Comparison of ENCODE assay signal across 3 cellular contexts in genomic region chr3:165729756-165730155, GRCh38.
TF ChIP-seq lines count a peak whose summit lies in the region.

No MANE protein-coding gene starts in this region.

TF ChIP-seq in liver, 16 proteins besides CTCF, POLR2A, EP300 and RAD21 (continued from another document):
- TF ChIP-seq, protein P1, sequence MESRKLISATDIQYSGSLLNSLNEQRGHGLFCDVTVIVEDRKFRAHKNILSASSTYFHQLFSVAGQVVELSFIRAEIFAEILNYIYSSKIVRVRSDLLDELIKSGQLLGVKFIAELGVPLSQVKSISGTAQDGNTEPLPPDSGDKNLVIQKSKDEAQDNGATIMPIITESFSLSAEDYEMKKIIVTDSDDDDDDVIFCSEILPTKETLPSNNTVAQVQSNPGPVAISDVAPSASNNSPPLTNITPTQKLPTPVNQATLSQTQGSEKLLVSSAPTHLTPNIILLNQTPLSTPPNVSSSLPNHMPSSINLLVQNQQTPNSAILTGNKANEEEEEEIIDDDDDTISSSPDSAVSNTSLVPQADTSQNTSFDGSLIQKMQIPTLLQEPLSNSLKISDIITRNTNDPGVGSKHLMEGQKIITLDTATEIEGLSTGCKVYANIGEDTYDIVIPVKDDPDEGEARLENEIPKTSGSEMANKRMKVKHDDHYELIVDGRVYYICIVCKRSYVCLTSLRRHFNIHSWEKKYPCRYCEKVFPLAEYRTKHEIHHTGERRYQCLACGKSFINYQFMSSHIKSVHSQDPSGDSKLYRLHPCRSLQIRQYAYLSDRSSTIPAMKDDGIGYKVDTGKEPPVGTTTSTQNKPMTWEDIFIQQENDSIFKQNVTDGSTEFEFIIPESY (IDR thresholded peaks at IDR 0.05) = no peak
- TF ChIP-seq YY1 (IDR thresholded peaks at IDR 0.05) = no peak

TF ChIP-seq in HepG2, 621 proteins besides CTCF, POLR2A, EP300 and RAD21 (continued from another document):
- TF ChIP-seq, protein P2, sequence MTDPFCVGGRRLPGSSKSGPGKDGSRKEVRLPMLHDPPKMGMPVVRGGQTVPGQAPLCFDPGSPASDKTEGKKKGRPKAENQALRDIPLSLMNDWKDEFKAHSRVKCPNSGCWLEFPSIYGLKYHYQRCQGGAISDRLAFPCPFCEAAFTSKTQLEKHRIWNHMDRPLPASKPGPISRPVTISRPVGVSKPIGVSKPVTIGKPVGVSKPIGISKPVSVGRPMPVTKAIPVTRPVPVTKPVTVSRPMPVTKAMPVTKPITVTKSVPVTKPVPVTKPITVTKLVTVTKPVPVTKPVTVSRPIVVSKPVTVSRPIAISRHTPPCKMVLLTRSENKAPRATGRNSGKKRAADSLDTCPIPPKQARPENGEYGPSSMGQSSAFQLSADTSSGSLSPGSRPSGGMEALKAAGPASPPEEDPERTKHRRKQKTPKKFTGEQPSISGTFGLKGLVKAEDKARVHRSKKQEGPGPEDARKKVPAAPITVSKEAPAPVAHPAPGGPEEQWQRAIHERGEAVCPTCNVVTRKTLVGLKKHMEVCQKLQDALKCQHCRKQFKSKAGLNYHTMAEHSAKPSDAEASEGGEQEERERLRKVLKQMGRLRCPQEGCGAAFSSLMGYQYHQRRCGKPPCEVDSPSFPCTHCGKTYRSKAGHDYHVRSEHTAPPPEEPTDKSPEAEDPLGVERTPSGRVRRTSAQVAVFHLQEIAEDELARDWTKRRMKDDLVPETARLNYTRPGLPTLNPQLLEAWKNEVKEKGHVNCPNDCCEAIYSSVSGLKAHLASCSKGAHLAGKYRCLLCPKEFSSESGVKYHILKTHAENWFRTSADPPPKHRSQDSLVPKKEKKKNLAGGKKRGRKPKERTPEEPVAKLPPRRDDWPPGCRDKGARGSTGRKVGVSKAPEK (CRISPR knock-in tag; IDR thresholded peaks at IDR 0.05; ENCODE audit: borderline replicate concordance) = no peak
- TF ChIP-seq ZNF674 (CRISPR knock-in tag; IDR thresholded peaks at IDR 0.05; ENCODE audit: low read depth) (no peak), SIX1 (CRISPR knock-in tag; IDR thresholded peaks at IDR 0.05; ENCODE audit: borderline replicate concordance) (no peak), RELA (CRISPR knock-in tag; IDR thresholded peaks at IDR 0.05) (no peak)

TF ChIP-seq in WTC11, 78 proteins besides CTCF, POLR2A, EP300 and RAD21 (continued from another document):
- TF ChIP-seq AR (CRISPR knock-in tag; IDR thresholded peaks at IDR 0.05) (no peak), TEAD4 (CRISPR knock-in tag; IDR thresholded peaks at IDR 0.05) (no peak), ELF4 (CRISPR knock-in tag; IDR thresholded peaks at IDR 0.05; ENCODE audit: low read depth) (no peak), ATF2 (CRISPR knock-in tag; IDR thresholded peaks at IDR 0.05; ENCODE audit: borderline replicate concordance, low read depth) (no peak), EMX1 (CRISPR knock-in tag; IDR thresholded peaks at IDR 0.05) (no peak), CREM (CRISPR knock-in tag; IDR thresholded peaks at IDR 0.05) (no peak), FOXJ3 (CRISPR knock-in tag; IDR thresholded peaks at IDR 0.05; ENCODE audit: borderline replicate concordance) (no peak), PRRX2 (CRISPR knock-in tag; IDR thresholded peaks at IDR 0.05) (no peak), KAT7 (CRISPR knock-in tag; IDR thresholded peaks at IDR 0.05; ENCODE audit: borderline replicate concordance) (no peak), NFATC4 (CRISPR knock-in tag; IDR thresholded peaks at IDR 0.05) (no peak), JUN (CRISPR knock-in tag; IDR thresholded peaks at IDR 0.05) (no peak), ZNF232 (CRISPR knock-in tag; IDR thresholded peaks at IDR 0.05) (no peak), CDX4 (CRISPR knock-in tag; IDR thresholded peaks at IDR 0.05; ENCODE audit: borderline replicate concordance) (no peak)
TF ChIP-seq in WTC11: peak in this region for 0.
